In genomic region chr11:44950625-44951472, GRCh38 we compare ENCODE assay signal across 8 cellular contexts. TPM values are rescaled to one million over a fixed set of nuclear protein-coding genes. Genes with fewer than 3 reads are reported as not detected.
DNase-seq lines count a peak whose midpoint lies in the region; ATAC-seq, FAIRE-seq and TF ChIP-seq lines count a peak whose summit lies in the region.

A gene with protein sequence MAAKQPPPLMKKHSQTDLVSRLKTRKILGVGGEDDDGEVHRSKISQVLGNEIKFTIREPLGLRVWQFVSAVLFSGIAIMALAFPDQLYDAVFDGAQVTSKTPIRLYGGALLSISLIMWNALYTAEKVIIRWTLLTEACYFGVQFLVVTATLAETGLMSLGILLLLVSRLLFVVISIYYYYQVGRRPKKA (minus strand): TSS chr11:44950883. CDS start chr11:44938335, 12,548 bp downstream.

- ATAC-seq in RWPE2 (ENCODE audit: low read depth) (peak; percentile 80), HG03354 (IDR thresholded peaks at IDR 0.05; ENCODE audit: poor library complexity, severe bottlenecking, unreplicated experiment) (no peak)

- no peak for FAIRE-seq in H54 (lab: Jason Lieb, UNC)

- no peaks in the 10 kb centered on the region for H3K9me3 Mint-ChIP-seq in activated naive CD4-positive, alpha-beta T cell treated with anti-CD3 and anti-CD28 coated beads, Interleukin-2, amount 50 U/mL, for 24 hours

- no peak for TF ChIP-seq EP300 in transverse colon (IDR thresholded peaks at IDR 0.05; ENCODE audit: low read depth)

- H3K9ac ChIP-seq in parathyroid adenoma, result no peak within 1 kb of the TSS

- CTCF ChIA-PET in AG04449 (lab: Yijun Ruan, JAX), result interaction anchor here (0.8 to 1.7 kb wide), 9 partner anchors 10 to 184 kb away, joined by 3 to 24 read pairs (median 4); no protein-coding TSS in a partner anchor

- peak within 1 kb of the TSS; percentile 25 for H3K27ac ChIP-seq in RWPE2 (ENCODE audit: poor library complexity, severe bottlenecking)
- peak within 1 kb of the TSS; percentile 29 for H3K27ac ChIP-seq in parathyroid adenoma
- peak within 1 kb of the TSS; percentile 86 to 96 (median 94) for H3K27ac ChIP-seq in transverse colon

- H3K27me3 Mint-ChIP-seq in activated naive CD4-positive, alpha-beta T cell treated with anti-CD3 and anti-CD28 coated beads, Interleukin-2, amount 50 U/mL, for 24 hours, result no peaks in the 10 kb centered on the region

- H3K36me3 ChIP-seq in RWPE2 (ENCODE audit: low read depth) (no peaks in the 10 kb centered on the region), parathyroid adenoma (ENCODE audit: control insufficient read depth, insufficient read depth, low read length) (no peaks in the 10 kb centered on the region), transverse colon (no peaks in the 10 kb centered on the region)

- DNase-seq in AG04449 (ENCODE audit: low read depth, low spot score), result no peak
- no peak for DNase-seq in H54 (ENCODE audit: insufficient read length, low spot score)
- DNase-seq in RWPE2 (ENCODE audit: low spot score), result no peak
- peak in 37 of 42 donors; percentile 21 to 73 (median 51) for DNase-seq in head of caudate nucleus
- peak; percentile 87 for DNase-seq in transverse colon

- H3K4me1 ChIP-seq in RWPE2 (ENCODE audit: insufficient read depth, poor library complexity, severe bottlenecking) (peaks cover 8% of the 10 kb centered on the region), parathyroid adenoma (no peaks in the 10 kb centered on the region), transverse colon (peaks cover 5 to 52% (median 31%) of the 10 kb centered on the region in 4 donors)

- TF ChIP-seq POLR2A in H54 (IDR thresholded peaks at IDR 0.05; ENCODE audit: low read depth, low read length) (peak; percentile 42; the same call in 1 of the 2 replicates), transverse colon (IDR thresholded peaks at IDR 0.05) (peak; percentile 65)

- H3K4me1 Mint-ChIP-seq in activated naive CD4-positive, alpha-beta T cell treated with anti-CD3 and anti-CD28 coated beads, Interleukin-2, amount 50 U/mL, for 24 hours, result peaks cover 9% of the 10 kb centered on the region

- H3K27me3 ChIP-seq in RWPE2 (ENCODE audit: insufficient read depth, poor library complexity, severe bottlenecking) (no peaks in the 10 kb centered on the region), parathyroid adenoma (ENCODE audit: control insufficient read depth, insufficient read depth, low read length) (no peaks in the 10 kb centered on the region), transverse colon (no peaks in the 10 kb centered on the region)

- H3K4me3 ChIP-seq in AG04449 (ENCODE audit: low read depth, low read length) (peak within 1 kb of the TSS; percentile 66), RWPE2 (ENCODE audit: severe bottlenecking) (peak within 1 kb of the TSS; percentile 85), parathyroid adenoma (ENCODE audit: low read depth, low read length) (peak within 1 kb of the TSS; percentile 55), transverse colon (peak within 1 kb of the TSS; percentile 66 to 93 (median 76))

- WGBS in transverse colon (ENCODE audit: low coverage in 1 of 2), 2 donors, result 10 to 100% methylated on average over 1 to 37 of the region's 83 CpGs

- no peaks in the 10 kb centered on the region for H3K79me2 ChIP-seq in parathyroid adenoma

- TF ChIP-seq CTCF in AG04449 (IDR thresholded peaks at IDR 0.05; ENCODE audit: insufficient read depth, low read length, missing control alignments) (peak; percentile 43), RWPE2 (IDR thresholded peaks at IDR 0.05; ENCODE audit: poor library complexity, severe bottlenecking) (peak; percentile 83), parathyroid adenoma (IDR thresholded peaks at IDR 0.05) (peak; percentile 16), transverse colon (IDR thresholded peaks at IDR 0.05) (peak; percentile 42 to 76 (median 58))

- POLR2A ChIA-PET in AG04449 (lab: Yijun Ruan, JAX), result interaction anchor here (0.5 kb wide), 2 partner anchors 13 to 140 kb away, joined by 3 read pairs; no protein-coding TSS in a partner anchor

- peak within 1 kb of the TSS; percentile 77 for H2AFZ ChIP-seq in parathyroid adenoma

- H3K27ac Mint-ChIP-seq in activated naive CD4-positive, alpha-beta T cell treated with anti-CD3 and anti-CD28 coated beads, Interleukin-2, amount 50 U/mL, for 24 hours, result peak within 1 kb of the TSS; percentile 55

- in situ Hi-C loops in transverse colon (cut with MboI; ENCODE audit: low pct_ligation_motif_present in 1 of 4, low pct_unique_long_range_greater_than_20kb in 1 of 4, low sequenced_read_pairs in 3 of 4), result no loop called here

- intact Hi-C loops in head of caudate nucleus (cut with DNase I), result no loop called here
- intact Hi-C loops in transverse colon (cut with DNase I; ENCODE audit: low total_unique reads), result no loop called here

- H3K9me3 ChIP-seq in RWPE2 (ENCODE audit: severe bottlenecking), result no peaks in the 10 kb centered on the region
- H3K9me3 ChIP-seq in parathyroid adenoma (ENCODE audit: control insufficient read depth, low read length), result no peaks in the 10 kb centered on the region
- H3K9me3 ChIP-seq in transverse colon, result no peaks in the 10 kb centered on the region

- peak within 1 kb of the TSS; percentile 81 for H3K4me3 Mint-ChIP-seq in activated naive CD4-positive, alpha-beta T cell treated with anti-CD3 and anti-CD28 coated beads, Interleukin-2, amount 50 U/mL, for 24 hours

- H3K4me2 ChIP-seq in parathyroid adenoma (ENCODE audit: low read length), result peak within 1 kb of the TSS; percentile 87

- H3K36me3 Mint-ChIP-seq in activated naive CD4-positive, alpha-beta T cell treated with anti-CD3 and anti-CD28 coated beads, Interleukin-2, amount 50 U/mL, for 24 hours, result no peaks in the 10 kb centered on the region

RNA-seq across cellular contexts. Expression of the gene that starts here (rescaled TPM):
- total RNA-seq in transverse colon, result 10 to 100 TPM; 41.5 to 90.0 (median 56.4) TPM

Comparison
In these comparisons a context has a peak if more than half of its experiments do, and no peak if none do; other contexts are left out.
1. DNase-seq: peak in head of caudate nucleus (37 of 42) and transverse colon (single experiment); none in AG04449 (single experiment), H54 (single experiment) and RWPE2 (single experiment).
2. CTCF ChIP-seq: peak in every context shown above with its lines; median percentile 83 in RWPE2; 58 in transverse colon; 43 in AG04449; 16 in parathyroid adenoma.
3. H3K27ac ChIP-seq: peak in every context shown above with its lines; median percentile 94 in transverse colon; 29 in parathyroid adenoma; 25 in RWPE2.
4. Peak in every context shown above with its lines, with median percentiles within 50 percentile points of each other: H3K4me3 ChIP-seq.